ENCODE assay signal across 16 cellular contexts in genomic region chr16:84834403-84834772, GRCh38. TPM values are rescaled to one million over a fixed set of nuclear protein-coding genes. Genes with fewer than 3 reads are reported as not detected.
DNase-seq lines count a peak whose midpoint lies in the region; ATAC-seq and TF ChIP-seq lines count a peak whose summit lies in the region.
"Had no signal": no experiment of that assay in that cellular context is flagged by ENCODE, and none has a peak within 500 bp of the region (broad histone marks: within the 10 kb centered on the region; RNA-seq: fewer than 3 reads in every experiment).

No MANE protein-coding gene starts in this region.

- DNase-seq in Peyer's patch, result no peak
- DNase-seq in coronary artery (ENCODE audit: low spot score), result peak; percentile 71
- DNase-seq in tibial artery, result no peak
- no peak for DNase-seq in UCSD-AML1 (lab: John Stamatoyannopoulos, UW; ENCODE audit: unreplicated experiment)
- DNase-seq: activated CD4-positive, alpha-beta T cell treated with anti-CD3 and anti-CD28 coated beads for 4 hours; activated T-cell treated with anti-CD3 and anti-CD28 coated beads, Interleukin-2, amount 50 U/mL, for 48 hours; anterior cingulate cortex; CD8-positive, alpha-beta memory T cell; NCI-H1092 treated with DMSO at 0.1 percent for 48 hours; NCI-H446 treated with DMSO at 0.1 percent for 48 hours; stimulated activated CD4-positive, alpha-beta T cell treated with anti-CD3 and anti-CD28 coated beads, Interleukin-4, amount 100 ng/mL, for 24 hours had no signal

- H3K4me1 ChIP-seq in Peyer's patch (peaks cover 0 to 18% (median 0%) of the 10 kb centered on the region in 4 donors), mucosa of stomach (ENCODE audit: control insufficient read depth, insufficient read depth, low read length) (peaks cover 32% of the 10 kb centered on the region), tibial artery (peaks cover 0 to 83% (median 43%) of the 10 kb centered on the region in 4 donors)

- TF ChIP-seq CTCF in Peyer's patch (IDR thresholded peaks at IDR 0.05) (no peak), coronary artery (IDR thresholded peaks at IDR 0.05) (no peak), tibial artery (IDR thresholded peaks at IDR 0.05) (no peak)

- TF ChIP-seq POLR2A in Peyer's patch (IDR thresholded peaks at IDR 0.05), result no peak

- H3K27ac ChIP-seq in Peyer's patch (peak overlapping the region; percentile 47 to 92 (median 75)), coronary artery (peak overlapping the region; percentile 88 to 91), tibial artery (peak overlapping the region; percentile 81 to 85)

- H3K27me3 ChIP-seq in Peyer's patch (no peaks in the 10 kb centered on the region), mucosa of stomach (ENCODE audit: control insufficient read depth, insufficient read depth, low read length) (no peaks in the 10 kb centered on the region), tibial artery (no peaks in the 10 kb centered on the region)

- H3K4me3 ChIP-seq in Peyer's patch (no peak overlapping the region), coronary artery (no peak overlapping the region), mucosa of stomach (ENCODE audit: low read length) (no peak overlapping the region), tibial artery (no peak overlapping the region)

- H3K36me3 ChIP-seq in Peyer's patch, result peaks cover 0 to 12% (median 0%) of the 10 kb centered on the region in 3 donors
- no peaks in the 10 kb centered on the region for H3K36me3 ChIP-seq in mucosa of stomach (ENCODE audit: control insufficient read depth, insufficient read depth, low read length)
- H3K36me3 ChIP-seq in tibial artery, result peaks cover 0 to 13% (median 8%) of the 10 kb centered on the region in 3 donors

- H3K9ac ChIP-seq in mucosa of stomach (ENCODE audit: low read length), result peak overlapping the region; percentile 31

- H3K9me3 ChIP-seq in Peyer's patch (no peaks in the 10 kb centered on the region), mucosa of stomach (ENCODE audit: control insufficient read depth, low read length) (no peaks in the 10 kb centered on the region), tibial artery (no peaks in the 10 kb centered on the region)

- ATAC-seq in HG02884 (IDR thresholded peaks at IDR 0.05; ENCODE audit: unreplicated experiment) (no peak), GM19397 (IDR thresholded peaks at IDR 0.05; ENCODE audit: unreplicated experiment) (no peak)
- ATAC-seq: Panc1; stimulated activated memory B cell treated with anti-CD40 and anti-IgM and Interleukin-4, amounts not matched to agents 10 μg/mL and 1 μg/mL and 100 μg/mL, for 72 hours had no signal

- intact Hi-C loops in tibial artery (cut with DNase I; ENCODE audit: low total_unique reads), result no loop called here

RNA-seq across cellular contexts. Expression of gene CRISPLD2, which starts 14.6 kb away (rescaled TPM):
- 100 to 1,000 TPM in 2 of 4 donors, 10 to 100 TPM in 2; 19.6 to 319 (median 84.3) TPM for total RNA-seq in Peyer's patch
